ENCODE assay signal across 8 cellular contexts in the genomic region with DNA sequence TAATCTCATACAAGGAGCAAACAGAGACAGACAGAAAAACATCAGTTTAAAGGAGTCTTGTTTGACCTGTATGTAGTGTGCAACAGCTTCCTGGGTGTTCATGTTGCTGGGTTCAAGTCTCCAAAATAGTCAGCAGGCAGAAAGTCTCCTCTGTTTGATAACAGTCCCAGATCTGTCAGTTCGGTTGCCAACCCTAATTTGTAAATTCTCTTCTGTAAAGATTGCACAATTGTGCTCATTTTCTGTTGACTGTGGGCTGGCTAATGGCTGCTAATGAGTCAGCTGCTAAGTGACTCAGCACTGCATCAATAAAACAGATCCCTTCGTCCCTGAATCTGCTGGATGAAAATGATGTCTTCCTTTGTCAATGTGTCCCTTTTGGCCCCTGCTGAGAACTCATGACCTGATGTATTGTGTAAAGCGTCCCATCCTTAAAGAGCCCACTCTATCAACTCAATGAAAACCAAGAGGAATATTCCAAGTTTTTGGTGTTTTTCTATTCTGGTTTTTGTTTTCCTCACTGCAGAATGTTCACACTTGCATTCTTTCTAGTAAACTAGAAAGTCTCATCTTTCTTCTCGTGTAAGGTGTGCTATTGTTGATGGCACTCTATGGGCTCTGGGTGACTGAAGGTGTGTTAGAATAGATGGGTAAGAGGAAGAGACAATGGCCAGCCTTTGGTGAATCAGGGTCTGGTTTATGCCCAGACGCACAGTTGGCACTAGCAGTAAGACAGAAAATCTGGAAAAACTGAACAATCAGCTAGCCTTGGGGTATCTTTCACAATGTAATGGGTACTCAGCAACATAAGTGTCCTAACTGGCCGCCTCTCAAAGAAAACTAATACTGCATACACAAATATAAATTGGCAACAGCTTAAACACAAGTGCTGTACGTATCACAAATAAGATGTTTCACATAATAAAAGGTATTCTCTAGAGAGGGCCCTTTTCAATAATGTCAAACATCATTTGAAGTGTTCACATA.
A peak's percentile ranks its signal among the peaks of the same experiment; 100 is the strongest.
DNase-seq lines count a peak whose midpoint lies in the region; ATAC-seq, FAIRE-seq and TF ChIP-seq lines count a peak whose summit lies in the region.

No MANE protein-coding gene starts in this region.

- H3K9me3 ChIP-seq in pancreas: no peaks in the 10 kb centered on the region
- no peaks in the 10 kb centered on the region for H3K9me3 ChIP-seq in SJCRH30 (replicated peaks)

- H3K36me3 Mint-ChIP-seq in activated naive CD8-positive, alpha-beta T cell treated with anti-CD3 and anti-CD28 coated beads, Interleukin-2, amount 50 U/mL, for 24 hours (ENCODE audit: low read depth): no peaks in the 10 kb centered on the region
- H3K36me3 Mint-ChIP-seq in WTC11: no peaks in the 10 kb centered on the region

- H3K27me3 ChIP-seq in pancreas: no peaks in the 10 kb centered on the region
- no peaks in the 10 kb centered on the region for H3K27me3 ChIP-seq in SJCRH30

- DNase-seq in HS-5 (ENCODE audit: low read depth): peak; percentile 63
- DNase-seq in OCI-M1 (lab: John Stamatoyannopoulos, UW): peak; percentile 85
- peak; percentile 82 for DNase-seq in fibroblast of peridontal ligament (ENCODE audit: extremely low read depth)
- peak in 3 of 6 donors; percentile 46 to 51 (median 46) for DNase-seq in pancreas
- no peak for DNase-seq in SJCRH30
- DNase-seq in NAMALWA (ENCODE audit: low spot score): no peak
- DNase-seq in activated naive CD8-positive, alpha-beta T cell treated with anti-CD3 and anti-CD28 coated beads, Interleukin-2, amount 50 U/mL, for 24 hours: no peak
- no peak for DNase-seq in WTC11 (ENCODE audit: low spot score)

- H3K4me1 ChIP-seq in pancreas (peaks cover 0 to 13% (median 5%) of the 10 kb centered on the region in 3 donors), SJCRH30 (no peaks in the 10 kb centered on the region)

- FAIRE-seq in pancreas (lab: Jason Lieb, UNC): no peak

- H3K27ac Mint-ChIP-seq in activated naive CD8-positive, alpha-beta T cell treated with anti-CD3 and anti-CD28 coated beads, Interleukin-2, amount 50 U/mL, for 24 hours: no peak overlapping the region
- no peak overlapping the region for H3K27ac Mint-ChIP-seq in WTC11

- POLR2A ChIA-PET in WTC11 (lab: Charles Lee): no interaction called here

- no peaks in the 10 kb centered on the region for H3K36me3 ChIP-seq in pancreas
- no peaks in the 10 kb centered on the region for H3K36me3 ChIP-seq in SJCRH30

- intact Hi-C loops in pancreas (cut with DNase I): no loop called here

- peaks cover 8% of the 10 kb centered on the region for H3K4me1 Mint-ChIP-seq in activated naive CD8-positive, alpha-beta T cell treated with anti-CD3 and anti-CD28 coated beads, Interleukin-2, amount 50 U/mL, for 24 hours
- no peaks in the 10 kb centered on the region for H3K4me1 Mint-ChIP-seq in WTC11

- H3K27ac ChIP-seq in pancreas (peak overlapping the region in 3 of 4 donors; percentile 47 to 71 (median 57)), SJCRH30 (no peak overlapping the region)

- H3K27me3 Mint-ChIP-seq in activated naive CD8-positive, alpha-beta T cell treated with anti-CD3 and anti-CD28 coated beads, Interleukin-2, amount 50 U/mL, for 24 hours: peaks cover 3% of the 10 kb centered on the region
- H3K27me3 Mint-ChIP-seq in WTC11 (ENCODE audit: low read depth): no peaks in the 10 kb centered on the region

- ATAC-seq in pancreas: peak; percentile 85 to 93 (median 92)
- no peak for ATAC-seq in activated naive CD8-positive, alpha-beta T cell treated with anti-CD3 and anti-CD28 coated beads, Interleukin-2, amount 50 U/mL, for 24 hours
- ATAC-seq in WTC11: no peak

- CTCF ChIA-PET in WTC11 (lab: Charles Lee): interaction anchor here (1.4 kb wide), 1 partner anchor 16 kb away, joined by 4 read pairs; no protein-coding TSS in a partner anchor

- WGBS in pancreas, 2 donors: 42 to 47% methylated on average over 7 of the region's 7 CpGs

- TF ChIP-seq CTCF in pancreas (IDR thresholded peaks at IDR 0.05) (no peak), WTC11 (IDR thresholded peaks at IDR 0.05) (no peak)

- no peak overlapping the region for H3K4me3 Mint-ChIP-seq in activated naive CD8-positive, alpha-beta T cell treated with anti-CD3 and anti-CD28 coated beads, Interleukin-2, amount 50 U/mL, for 24 hours
- no peak overlapping the region for H3K4me3 Mint-ChIP-seq in WTC11

- peaks cover 4% of the 10 kb centered on the region for H3K9me3 Mint-ChIP-seq in activated naive CD8-positive, alpha-beta T cell treated with anti-CD3 and anti-CD28 coated beads, Interleukin-2, amount 50 U/mL, for 24 hours
- peaks cover 7% of the 10 kb centered on the region for H3K9me3 Mint-ChIP-seq in WTC11

- no peak overlapping the region for H3K4me3 ChIP-seq in pancreas
- H3K4me3 ChIP-seq in SJCRH30: no peak overlapping the region

TF ChIP-seq in WTC11, 78 proteins besides CTCF, POLR2A, EP300 and RAD21 (continues in another document):
- TF ChIP-seq GTF2I (CRISPR knock-in tag; conservative IDR thresholded peaks at IDR 0.05) (no peak), OVOL2 (CRISPR knock-in tag; IDR thresholded peaks at IDR 0.05; ENCODE audit: borderline replicate concordance) (no peak), ATF1 (CRISPR knock-in tag; IDR thresholded peaks at IDR 0.05) (no peak), ZNF423 (CRISPR knock-in tag; IDR thresholded peaks at IDR 0.05) (no peak), JUN (CRISPR knock-in tag; IDR thresholded peaks at IDR 0.05) (no peak), HMGA2 (CRISPR knock-in tag; IDR thresholded peaks at IDR 0.05) (no peak)
- TF ChIP-seq, protein P1, sequence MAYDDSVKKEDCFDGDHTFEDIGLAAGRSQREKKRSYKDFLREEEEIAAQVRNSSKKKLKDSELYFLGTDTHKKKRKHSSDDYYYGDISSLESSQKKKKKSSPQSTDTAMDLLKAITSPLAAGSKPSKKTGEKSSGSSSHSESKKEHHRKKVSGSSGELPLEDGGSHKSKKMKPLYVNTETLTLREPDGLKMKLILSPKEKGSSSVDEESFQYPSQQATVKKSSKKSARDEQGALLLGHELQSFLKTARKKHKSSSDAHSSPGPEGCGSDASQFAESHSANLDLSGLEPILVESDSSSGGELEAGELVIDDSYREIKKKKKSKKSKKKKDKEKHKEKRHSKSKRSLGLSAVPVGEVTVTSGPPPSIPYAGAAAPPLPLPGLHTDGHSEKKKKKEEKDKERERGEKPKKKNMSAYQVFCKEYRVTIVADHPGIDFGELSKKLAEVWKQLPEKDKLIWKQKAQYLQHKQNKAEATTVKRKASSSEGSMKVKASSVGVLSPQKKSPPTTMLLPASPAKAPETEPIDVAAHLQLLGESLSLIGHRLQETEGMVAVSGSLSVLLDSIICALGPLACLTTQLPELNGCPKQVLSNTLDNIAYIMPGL (CRISPR knock-in tag; IDR thresholded peaks at IDR 0.05): no peak
- TF ChIP-seq, protein P2, sequence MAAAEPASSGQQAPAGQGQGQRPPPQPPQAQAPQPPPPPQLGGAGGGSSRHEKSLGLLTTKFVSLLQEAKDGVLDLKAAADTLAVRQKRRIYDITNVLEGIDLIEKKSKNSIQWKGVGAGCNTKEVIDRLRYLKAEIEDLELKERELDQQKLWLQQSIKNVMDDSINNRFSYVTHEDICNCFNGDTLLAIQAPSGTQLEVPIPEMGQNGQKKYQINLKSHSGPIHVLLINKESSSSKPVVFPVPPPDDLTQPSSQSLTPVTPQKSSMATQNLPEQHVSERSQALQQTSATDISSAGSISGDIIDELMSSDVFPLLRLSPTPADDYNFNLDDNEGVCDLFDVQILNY (CRISPR knock-in tag; IDR thresholded peaks at IDR 0.05): no peak
- TF ChIP-seq, protein P3, sequence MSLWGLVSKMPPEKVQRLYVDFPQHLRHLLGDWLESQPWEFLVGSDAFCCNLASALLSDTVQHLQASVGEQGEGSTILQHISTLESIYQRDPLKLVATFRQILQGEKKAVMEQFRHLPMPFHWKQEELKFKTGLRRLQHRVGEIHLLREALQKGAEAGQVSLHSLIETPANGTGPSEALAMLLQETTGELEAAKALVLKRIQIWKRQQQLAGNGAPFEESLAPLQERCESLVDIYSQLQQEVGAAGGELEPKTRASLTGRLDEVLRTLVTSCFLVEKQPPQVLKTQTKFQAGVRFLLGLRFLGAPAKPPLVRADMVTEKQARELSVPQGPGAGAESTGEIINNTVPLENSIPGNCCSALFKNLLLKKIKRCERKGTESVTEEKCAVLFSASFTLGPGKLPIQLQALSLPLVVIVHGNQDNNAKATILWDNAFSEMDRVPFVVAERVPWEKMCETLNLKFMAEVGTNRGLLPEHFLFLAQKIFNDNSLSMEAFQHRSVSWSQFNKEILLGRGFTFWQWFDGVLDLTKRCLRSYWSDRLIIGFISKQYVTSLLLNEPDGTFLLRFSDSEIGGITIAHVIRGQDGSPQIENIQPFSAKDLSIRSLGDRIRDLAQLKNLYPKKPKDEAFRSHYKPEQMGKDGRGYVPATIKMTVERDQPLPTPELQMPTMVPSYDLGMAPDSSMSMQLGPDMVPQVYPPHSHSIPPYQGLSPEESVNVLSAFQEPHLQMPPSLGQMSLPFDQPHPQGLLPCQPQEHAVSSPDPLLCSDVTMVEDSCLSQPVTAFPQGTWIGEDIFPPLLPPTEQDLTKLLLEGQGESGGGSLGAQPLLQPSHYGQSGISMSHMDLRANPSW (CRISPR knock-in tag; conservative IDR thresholded peaks at IDR 0.05; ENCODE audit: low read depth): no peak
- TF ChIP-seq, protein P4, sequence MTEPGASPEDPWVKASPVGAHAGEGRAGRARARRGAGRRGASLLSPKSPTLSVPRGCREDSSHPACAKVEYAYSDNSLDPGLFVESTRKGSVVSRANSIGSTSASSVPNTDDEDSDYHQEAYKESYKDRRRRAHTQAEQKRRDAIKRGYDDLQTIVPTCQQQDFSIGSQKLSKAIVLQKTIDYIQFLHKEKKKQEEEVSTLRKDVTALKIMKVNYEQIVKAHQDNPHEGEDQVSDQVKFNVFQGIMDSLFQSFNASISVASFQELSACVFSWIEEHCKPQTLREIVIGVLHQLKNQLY (CRISPR knock-in tag; IDR thresholded peaks at IDR 0.05): no peak
- TF ChIP-seq, protein P5, sequence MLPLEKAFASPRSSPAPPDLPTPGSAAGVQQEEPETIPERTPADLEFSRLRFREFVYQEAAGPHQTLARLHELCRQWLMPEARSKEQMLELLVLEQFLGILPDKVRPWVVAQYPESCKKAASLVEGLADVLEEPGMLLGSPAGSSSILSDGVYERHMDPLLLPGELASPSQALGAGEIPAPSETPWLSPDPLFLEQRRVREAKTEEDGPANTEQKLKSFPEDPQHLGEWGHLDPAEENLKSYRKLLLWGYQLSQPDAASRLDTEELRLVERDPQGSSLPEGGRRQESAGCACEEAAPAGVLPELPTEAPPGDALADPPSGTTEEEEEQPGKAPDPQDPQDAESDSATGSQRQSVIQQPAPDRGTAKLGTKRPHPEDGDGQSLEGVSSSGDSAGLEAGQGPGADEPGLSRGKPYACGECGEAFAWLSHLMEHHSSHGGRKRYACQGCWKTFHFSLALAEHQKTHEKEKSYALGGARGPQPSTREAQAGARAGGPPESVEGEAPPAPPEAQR (CRISPR knock-in tag; IDR thresholded peaks at IDR 0.05): no peak

Comparison
In these comparisons a context has a peak if more than half of its experiments do, and no peak if none do; other contexts are left out.
1. DNase-seq: peak in HS-5 (single experiment), OCI-M1 (single experiment) and fibroblast of peridontal ligament (single experiment); none in SJCRH30 (0 of 2), NAMALWA (single experiment), activated naive CD8-positive, alpha-beta T cell treated with anti-CD3 and anti-CD28 coated beads, Interleukin-2, amount 50 U/mL, for 24 hours (single experiment) and WTC11 (single experiment).
2. ATAC-seq: peak in pancreas (4 of 4); none in activated naive CD8-positive, alpha-beta T cell treated with anti-CD3 and anti-CD28 coated beads, Interleukin-2, amount 50 U/mL, for 24 hours (single experiment) and WTC11 (single experiment).